35 cellular contexts compared by ENCODE assay signal in genomic region chr2:9946818-9947217, GRCh38.
"Had no signal": no experiment of that assay in that cellular context is flagged by ENCODE, and none has a peak within 500 bp of the region (broad histone marks: within the 10 kb centered on the region; RNA-seq: fewer than 3 reads in every experiment).

No MANE protein-coding gene starts in this region.

- H3K9me3 Mint-ChIP-seq: activated B cell treated with CpG ODN at 0.5 μM for 24 hours; activated CD4-positive, alpha-beta memory T cell treated with anti-CD3 and anti-CD28 coated beads for 36 hours; activated CD4-positive, alpha-beta T cell treated with anti-CD3 and anti-CD28 coated beads, Interleukin-2, amount 10 ng/mL, durations not matched to agents 24 days and 14 days; activated naive CD4-positive, alpha-beta T cell treated with anti-CD3 and anti-CD28 coated beads, Interleukin-2, amount 10 ng/mL, durations not matched to agents 7 days and 5 days; activated naive CD4-positive, alpha-beta T cell treated with anti-CD3 and anti-CD28 coated beads, Interleukin-2, amount 50 U/mL, for 72 hours; activated naive CD8-positive, alpha-beta T cell treated with anti-CD3 and anti-CD28 coated beads, Interleukin-2, amount 10 ng/mL, durations not matched to agents 7 days and 5 days; activated T-helper 1 cell treated with anti-CD3 and anti-CD28 coated beads, Interleukin-12 subunit alpha, Interleukin-12 subunit beta, Interleukin-2, Interleukin-4 antibody, amounts not matched to agents 30 ng/mL and 10 ng/mL and 1 ng/mL, durations not matched to agents 14 hours and 24 hours and 36 hours; activated T-helper 2 cell treated with anti-CD3 and anti-CD28 coated beads, Interferon-gamma antibody, Interleukin-2, Interleukin-4, amounts not matched to agents 10 μg/mL and 5 μg/mL and 100 μg/mL, durations not matched to agents 14 hours and 24 hours and 36 hours; central memory CD8-positive, alpha-beta T cell; effector memory CD8-positive, alpha-beta T cell; T-helper 2 cell treated with Interferon-gamma antibody and Interleukin-4, amounts not matched to agents 5 μg/mL and 100 μg/mL, for 36 hours had no signal

- H3K27me3 ChIP-seq: brain microvascular endothelial cell had no signal

- H3K36me3 ChIP-seq: brain microvascular endothelial cell, esophagus squamous epithelium had no signal

- H3K4me3 ChIP-seq: coronary artery, esophagus squamous epithelium had no signal

- DNase-seq: activated B cell treated with CpG ODN at 0.5 μM for 24 hours; activated CD4-positive, alpha-beta memory T cell treated with anti-CD3 and anti-CD28 coated beads for 36 hours; activated CD4-positive, alpha-beta T cell treated with anti-CD3 and anti-CD28 coated beads for 36 hours; activated CD4-positive, CD25-positive, alpha-beta regulatory T cell treated with anti-CD3 and anti-CD28 coated beads, Interleukin-2, amount 50 U/mL, for 72 hours; activated CD8-positive, alpha-beta memory T cell treated with anti-CD3 and anti-CD28 coated beads, Interleukin-2, amount 10 ng/mL, durations not matched to agents 7 days and 5 days; activated CD8-positive, alpha-beta memory T cell treated with anti-CD3 and anti-CD28 coated beads, Interleukin-2, amount 50 U/mL, for 4 hours; activated CD8-positive, alpha-beta T cell treated with anti-CD3 and anti-CD28 coated beads, Interleukin-2, amount 10 ng/mL, durations not matched to agents 7 days and 5 days; activated effector memory CD4-positive, alpha-beta T cell treated with anti-CD3 and anti-CD28 coated beads, Interleukin-2, amount 50 U/mL, for 16 hours; activated naive CD4-positive, alpha-beta T cell; activated naive CD4-positive, alpha-beta T cell treated with anti-CD3 and anti-CD28 coated beads, Interleukin-2, amount 10 ng/mL, durations not matched to agents 7 days and 5 days; activated naive CD8-positive, alpha-beta T cell treated with anti-CD3 and anti-CD28 coated beads, Interleukin-2, amount 10 ng/mL, durations not matched to agents 7 days and 5 days; activated T-cell treated with anti-CD3 and anti-CD28 coated beads, Interleukin-2, amount 50 U/mL, for 1 hour; activated T-cell treated with anti-CD3 and anti-CD28 coated beads, Interleukin-2, amount 50 U/mL, for 48 hours; amniotic stem cell; anterior cingulate cortex; brain microvascular endothelial cell; dermis blood vessel endothelial cell; effector CD4-positive, alpha-beta T cell; effector memory CD8-positive, alpha-beta T cell; erythroblast; esophagus squamous epithelium; foreskin melanocyte; head of caudate nucleus; T-helper 1 cell; T-helper 17 cell had no signal

- H3K27ac Mint-ChIP-seq: activated B cell treated with CpG ODN at 0.5 μM for 24 hours; activated CD4-positive, alpha-beta memory T cell treated with anti-CD3 and anti-CD28 coated beads for 36 hours; activated CD4-positive, alpha-beta T cell treated with anti-CD3 and anti-CD28 coated beads for 36 hours; activated CD4-positive, alpha-beta T cell treated with anti-CD3 and anti-CD28 coated beads, Interleukin-2, amount 10 ng/mL, durations not matched to agents 24 days and 14 days; activated CD8-positive, alpha-beta memory T cell treated with anti-CD3 and anti-CD28 coated beads, Interleukin-2, amount 10 ng/mL, durations not matched to agents 7 days and 5 days; activated CD8-positive, alpha-beta T cell treated with anti-CD3 and anti-CD28 coated beads, Interleukin-2, amount 10 ng/mL, durations not matched to agents 7 days and 5 days; activated naive CD4-positive, alpha-beta T cell treated with anti-CD3 and anti-CD28 coated beads, Interleukin-2, amount 10 ng/mL, durations not matched to agents 7 days and 5 days; activated naive CD4-positive, alpha-beta T cell treated with anti-CD3 and anti-CD28 coated beads, Interleukin-2, amount 50 U/mL, for 72 hours; activated naive CD8-positive, alpha-beta T cell treated with anti-CD3 and anti-CD28 coated beads, Interleukin-2, amount 10 ng/mL, durations not matched to agents 7 days and 5 days; activated T-helper 1 cell treated with anti-CD3 and anti-CD28 coated beads, Interleukin-12 subunit alpha, Interleukin-12 subunit beta, Interleukin-2, Interleukin-4 antibody, amounts not matched to agents 30 ng/mL and 10 ng/mL and 1 ng/mL, durations not matched to agents 14 hours and 24 hours and 36 hours; activated T-helper 2 cell treated with anti-CD3 and anti-CD28 coated beads, Interferon-gamma antibody, Interleukin-2, Interleukin-4, amounts not matched to agents 10 μg/mL and 5 μg/mL and 100 μg/mL, durations not matched to agents 14 hours and 24 hours and 36 hours; effector memory CD8-positive, alpha-beta T cell; T-helper 17 cell; T-helper 2 cell treated with Interferon-gamma antibody and Interleukin-4, amounts not matched to agents 5 μg/mL and 100 μg/mL, for 36 hours had no signal

- ATAC-seq: activated CD4-positive, alpha-beta T cell treated with anti-CD3 and anti-CD28 coated beads for 36 hours; activated CD8-positive, alpha-beta memory T cell treated with anti-CD3 and anti-CD28 coated beads, Interleukin-2, amount 10 ng/mL, durations not matched to agents 7 days and 5 days; activated CD8-positive, alpha-beta T cell treated with anti-CD3 and anti-CD28 coated beads, Interleukin-2, amount 10 ng/mL, durations not matched to agents 7 days and 5 days; activated naive CD4-positive, alpha-beta T cell treated with anti-CD3 and anti-CD28 coated beads, Interleukin-2, amount 50 U/mL, for 72 hours; effector memory CD8-positive, alpha-beta T cell; T-helper 17 cell had no signal

- FAIRE-seq: astrocyte, bronchial epithelial cell had no signal

- H3K27ac ChIP-seq: brain microvascular endothelial cell, coronary artery, esophagus squamous epithelium, VCaP had no signal

- H3K4me1 Mint-ChIP-seq: activated CD4-positive, alpha-beta T cell treated with anti-CD3 and anti-CD28 coated beads for 36 hours had no signal

- H3K9me3 ChIP-seq: esophagus squamous epithelium had no signal

- H3K4me3 Mint-ChIP-seq: activated B cell treated with CpG ODN at 0.5 μM for 24 hours; activated CD4-positive, alpha-beta memory T cell treated with anti-CD3 and anti-CD28 coated beads for 36 hours; activated CD4-positive, alpha-beta T cell treated with anti-CD3 and anti-CD28 coated beads for 36 hours; activated CD4-positive, alpha-beta T cell treated with anti-CD3 and anti-CD28 coated beads, Interleukin-2, amount 10 ng/mL, durations not matched to agents 24 days and 14 days; activated CD8-positive, alpha-beta memory T cell treated with anti-CD3 and anti-CD28 coated beads, Interleukin-2, amount 10 ng/mL, durations not matched to agents 7 days and 5 days; activated CD8-positive, alpha-beta T cell treated with anti-CD3 and anti-CD28 coated beads, Interleukin-2, amount 10 ng/mL, durations not matched to agents 7 days and 5 days; activated naive CD4-positive, alpha-beta T cell treated with anti-CD3 and anti-CD28 coated beads, Interleukin-2, amount 10 ng/mL, durations not matched to agents 7 days and 5 days; activated naive CD8-positive, alpha-beta T cell treated with anti-CD3 and anti-CD28 coated beads, Interleukin-2, amount 10 ng/mL, durations not matched to agents 7 days and 5 days; activated T-helper 1 cell treated with anti-CD3 and anti-CD28 coated beads, Interleukin-12 subunit alpha, Interleukin-12 subunit beta, Interleukin-2, Interleukin-4 antibody, amounts not matched to agents 30 ng/mL and 10 ng/mL and 1 ng/mL, durations not matched to agents 14 hours and 24 hours and 36 hours; central memory CD8-positive, alpha-beta T cell; effector memory CD8-positive, alpha-beta T cell; T-helper 17 cell; T-helper 2 cell treated with Interferon-gamma antibody and Interleukin-4, amounts not matched to agents 5 μg/mL and 100 μg/mL, for 36 hours had no signal

- H3K36me3 Mint-ChIP-seq: activated CD4-positive, alpha-beta memory T cell treated with anti-CD3 and anti-CD28 coated beads for 36 hours; activated CD8-positive, alpha-beta memory T cell treated with anti-CD3 and anti-CD28 coated beads, Interleukin-2, amount 10 ng/mL, durations not matched to agents 7 days and 5 days; activated naive CD4-positive, alpha-beta T cell treated with anti-CD3 and anti-CD28 coated beads, Interleukin-2, amount 10 ng/mL, durations not matched to agents 7 days and 5 days; activated naive CD4-positive, alpha-beta T cell treated with anti-CD3 and anti-CD28 coated beads, Interleukin-2, amount 50 U/mL, for 72 hours; activated naive CD8-positive, alpha-beta T cell treated with anti-CD3 and anti-CD28 coated beads, Interleukin-2, amount 10 ng/mL, durations not matched to agents 7 days and 5 days had no signal
